Comparison of ENCODE assay signal across 19 cellular contexts in the genomic region with DNA sequence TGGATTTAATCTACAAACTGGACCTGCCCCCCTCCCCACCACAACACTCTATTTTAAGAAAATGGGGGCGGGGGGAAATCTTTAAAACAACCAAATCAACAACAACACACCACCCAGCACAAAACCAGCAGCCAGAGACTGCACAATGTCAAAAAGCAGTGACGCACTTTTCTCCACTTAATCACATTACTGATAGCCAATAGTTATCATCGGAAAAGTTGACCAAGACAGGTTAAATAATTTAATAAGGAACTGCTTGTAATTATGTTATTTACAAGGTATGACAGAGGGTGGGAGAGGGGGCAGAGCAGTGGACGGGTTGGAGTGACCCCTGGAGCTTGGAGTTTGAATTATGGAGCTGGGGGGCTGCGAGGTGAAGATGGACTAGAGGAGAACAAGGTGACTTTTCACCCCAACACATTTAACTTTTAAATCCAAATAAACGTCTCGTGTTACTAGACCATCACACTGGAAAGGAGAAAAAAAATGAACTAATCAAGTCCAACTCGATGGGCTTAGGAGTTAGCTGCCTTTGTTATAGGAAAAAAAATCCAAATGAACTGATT. TPM values are rescaled to one million over a fixed set of nuclear protein-coding genes. Genes with fewer than 3 reads are reported as not detected.
DNase-seq lines count a peak whose midpoint lies in the region; ATAC-seq and TF ChIP-seq lines count a peak whose summit lies in the region.
"Had no signal": no experiment of that assay in that cellular context is flagged by ENCODE, and none has a peak within 500 bp of the region (broad histone marks: within the 10 kb centered on the region; RNA-seq: fewer than 3 reads in every experiment).

No MANE protein-coding gene starts in this region.

- H3K9me3 ChIP-seq in A673 (ENCODE audit: low read depth, low read length, poor library complexity, severe bottlenecking) (no peaks in the 10 kb centered on the region), HEK293 (ENCODE audit: control insufficient read depth, insufficient read depth, low read depth, low read length) (no peaks in the 10 kb centered on the region), neuron (ENCODE audit: low read length) (no peaks in the 10 kb centered on the region)

- H3K4me3 ChIP-seq in A673 (ENCODE audit: low read depth, low read length, poor library complexity, severe bottlenecking) (peak overlapping the region; percentile 79), HEK293 (ENCODE audit: low read depth, low read length) (no peak overlapping the region), neuron (ENCODE audit: low read length) (peak overlapping the region; percentile 52)
- H3K4me3 ChIP-seq: PC-9 had no signal

- peaks cover 30% of the 10 kb centered on the region for H3K27me3 Mint-ChIP-seq in endothelial cell (ENCODE audit: unreplicated experiment)

- POLR2A ChIA-PET in A673 (lab: Charles Lee; ENCODE audit: low non-redundant PET) (no interaction called here), HEK293 (lab: Yijun Ruan, JAX) (no interaction called here)

- H3K27ac Mint-ChIP-seq in endothelial cell (ENCODE audit: unreplicated experiment) = no peak overlapping the region
- H3K27ac Mint-ChIP-seq: activated naive CD8-positive, alpha-beta T cell had no signal

- intact Hi-C loops in A673 (cut with micrococcal nuclease; ENCODE audit: unreplicated experiment) = loop anchor here (5.0 to 10.0 kb wide), 5 partner anchors 69 to 1427 kb away; no protein-coding TSS in a partner anchor
- intact Hi-C loops in left colon (cut with DNase I, micrococcal nuclease) = loop anchor here in 1 of 2 donors (10.0 kb wide), 1 partner anchor 927 kb away; no protein-coding TSS in a partner anchor

- no peak for ATAC-seq in GM19463 (IDR thresholded peaks at IDR 0.05; ENCODE audit: unreplicated experiment)
- no peak for ATAC-seq in HG02588 (IDR thresholded peaks at IDR 0.05; ENCODE audit: unreplicated experiment)
- ATAC-seq in left colon = no peak

- H3K4me1 Mint-ChIP-seq in endothelial cell (ENCODE audit: unreplicated experiment) = peaks cover 26% of the 10 kb centered on the region

- CTCF ChIA-PET in A673 (lab: Charles Lee) = no interaction called here
- CTCF ChIA-PET in HEK293 (lab: Yijun Ruan, JAX) = no interaction called here

- H3K4me3 Mint-ChIP-seq in endothelial cell (ENCODE audit: unreplicated experiment) = peak overlapping the region; percentile 68

- peaks cover 9% of the 10 kb centered on the region for H3K36me3 Mint-ChIP-seq in endothelial cell (ENCODE audit: low read depth, unreplicated experiment)
- H3K36me3 Mint-ChIP-seq: activated naive CD8-positive, alpha-beta T cell had no signal

- H3K36me3 ChIP-seq in A673 (ENCODE audit: insufficient read depth, low read length, poor library complexity, severe bottlenecking) (peaks cover 50% of the 10 kb centered on the region), HEK293 (ENCODE audit: control insufficient read depth in 2 of 2, insufficient read depth in 1 of 2, low read length in 2 of 2) (peaks cover 0 to 28% of the 10 kb centered on the region in 2 experiments; a peak in 1 of 3 replicates), neuron (ENCODE audit: insufficient read depth, low read length) (no peaks in the 10 kb centered on the region)

- H3K9me3 Mint-ChIP-seq in endothelial cell (ENCODE audit: unreplicated experiment) = no peaks in the 10 kb centered on the region
- H3K9me3 Mint-ChIP-seq: central memory CD8-positive, alpha-beta T cell had no signal

- no peaks in the 10 kb centered on the region for H3K27me3 ChIP-seq in A673 (replicated peaks; ENCODE audit: insufficient read depth, low read depth, low read length, poor library complexity)
- peaks cover 81% of the 10 kb centered on the region for H3K27me3 ChIP-seq in neuron (ENCODE audit: insufficient read depth, low read length)

- no TSS peak for BruUV-seq in A673 (replicated peaks; lab: Mats Ljungman, UMichigan)

- no peak overlapping the region for H2AFZ ChIP-seq in neuron (ENCODE audit: low read depth, low read length)
- H2AFZ ChIP-seq: PC-9 had no signal

- DNase-seq in A673 (ENCODE audit: low spot score) (no peak), endothelial cell (ENCODE audit: low spot score) (no peak), NCI-H1694 (lab: John Stamatoyannopoulos, UW) (no peak), left colon (no peak)
- DNase-seq: activated CD4-positive, alpha-beta T cell treated with anti-CD3 and anti-CD28 coated beads for 1 hour; AML-193; DMS79; GOT3; naive B cell; NCI-H146; NCI-H524 treated with DMSO at 0.1 percent for 48 hours; PC-9; SW 1271 had no signal

- peaks cover 51% of the 10 kb centered on the region for H3K4me1 ChIP-seq in A673 (ENCODE audit: insufficient read depth, low read length, poor library complexity, severe bottlenecking)
- H3K4me1 ChIP-seq in HEK293 (ENCODE audit: control insufficient read depth, insufficient read depth, low read length) = peaks cover 9% of the 10 kb centered on the region
- H3K4me1 ChIP-seq in neuron (ENCODE audit: insufficient read depth, low read length) = peaks cover 28% of the 10 kb centered on the region

- no peak for TF ChIP-seq CTCF in A673 (conservative IDR thresholded peaks at IDR 0.05; ENCODE audit: low read depth, low read length)
- no peak for TF ChIP-seq CTCF in HEK293 (tag by site-specific recombination; IDR thresholded peaks at IDR 0.05)
- TF ChIP-seq CTCF in endothelial cell (IDR thresholded peaks at IDR 0.05; ENCODE audit: unreplicated experiment) = no peak

- H3K27ac ChIP-seq in A673 (ENCODE audit: low read depth, low read length, poor library complexity, severe bottlenecking) = peak overlapping the region; percentile 86
- H3K27ac ChIP-seq in HEK293 (ENCODE audit: extremely low read depth, low read depth, low read length) = no peak overlapping the region
- H3K27ac ChIP-seq: PC-9 had no signal

TF ChIP-seq in HEK293, 187 proteins besides CTCF, POLR2A, EP300 and RAD21:
- TF ChIP-seq, protein P1, sequence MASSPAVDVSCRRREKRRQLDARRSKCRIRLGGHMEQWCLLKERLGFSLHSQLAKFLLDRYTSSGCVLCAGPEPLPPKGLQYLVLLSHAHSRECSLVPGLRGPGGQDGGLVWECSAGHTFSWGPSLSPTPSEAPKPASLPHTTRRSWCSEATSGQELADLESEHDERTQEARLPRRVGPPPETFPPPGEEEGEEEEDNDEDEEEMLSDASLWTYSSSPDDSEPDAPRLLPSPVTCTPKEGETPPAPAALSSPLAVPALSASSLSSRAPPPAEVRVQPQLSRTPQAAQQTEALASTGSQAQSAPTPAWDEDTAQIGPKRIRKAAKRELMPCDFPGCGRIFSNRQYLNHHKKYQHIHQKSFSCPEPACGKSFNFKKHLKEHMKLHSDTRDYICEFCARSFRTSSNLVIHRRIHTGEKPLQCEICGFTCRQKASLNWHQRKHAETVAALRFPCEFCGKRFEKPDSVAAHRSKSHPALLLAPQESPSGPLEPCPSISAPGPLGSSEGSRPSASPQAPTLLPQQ (tag by site-specific recombination; IDR thresholded peaks at IDR 0.05) = 0 out of 2 replicates have a peak, but pooled peaks have one; percentile 4
- no peak for TF ChIP-seq ZNF548 (tag by site-specific recombination; IDR thresholded peaks at IDR 0.05)

RNA-seq across cellular contexts. Expression of a gene that starts 2.7 kb away (rescaled TPM):
- 52.2 and 56.2 TPM in 2 replicates for total RNA-seq in A673 (2021)
- 1.3 TPM for total RNA-seq in endothelial cell (ENCODE audit: unreplicated experiment)
- total RNA-seq in left colon = under 1 TPM; 0.40 to 0.78 TPM
- total RNA-seq: PC-9 had no signal

Comparison
In these comparisons a context has a peak if more than half of its experiments do, and no peak if none do; other contexts are left out.
1. RNA of a gene that starts 2.7 kb away (total RNA-seq): 52.2 to 56.2 TPM in A673; 1.3 TPM in endothelial cell (single experiment) and 0.40 to 0.78 TPM in left colon; every median in the first group is over 10 times any median in the second.